31 cellular contexts compared by ENCODE assay signal in genomic region chr17:37086329-37086728, GRCh38.
"Had no signal": no experiment of that assay in that cellular context is flagged by ENCODE, and none has a peak within 500 bp of the region (broad histone marks: within the 10 kb centered on the region; RNA-seq: fewer than 3 reads in every experiment).

No MANE protein-coding gene starts in this region.

- H3K27ac ChIP-seq: ascending aorta, Peyer's patch had no signal

- DNase-seq: activated CD4-positive, alpha-beta T cell treated with anti-CD3 and anti-CD28 coated beads, Interleukin-2, amount 10 ng/mL, durations not matched to agents 24 days and 14 days; activated CD4-positive, alpha-beta T cell treated with anti-CD3 and anti-CD28 coated beads, Interleukin-2, amount 50 U/mL, for 4 hours; activated CD8-positive, alpha-beta T cell treated with anti-CD3 and anti-CD28 coated beads for 36 hours; activated effector memory CD4-positive, alpha-beta T cell treated with anti-CD3 and anti-CD28 coated beads, Interleukin-2, amount 50 U/mL, for 16 hours; activated naive CD4-positive, alpha-beta T cell; activated naive CD4-positive, alpha-beta T cell treated with anti-CD3 and anti-CD28 coated beads, Interleukin-2, amount 50 U/mL, for 16 hours; activated naive CD8-positive, alpha-beta T cell treated with anti-CD3 and anti-CD28 coated beads for 36 hours; activated T-cell treated with anti-CD3 and anti-CD28 coated beads, Interleukin-2, amount 50 U/mL, for 1 hour; activated T-cell treated with anti-CD3 and anti-CD28 coated beads, Interleukin-2, amount 50 U/mL, for 72 hours; amygdala; Karpas-422; MG63; NCI-H1048; NCI-H1436 treated with DMSO at 0.1 percent for 48 hours; NCI-H1694 treated with DMSO at 0.1 percent for 48 hours; NCI-H2029 treated with DMSO at 0.1 percent for 48 hours; NCI-H2107; NCI-H2171; NCI-H510A; NCI-H526; NCI-H748 treated with DMSO at 0.1 percent for 48 hours; NK-92 treated with Interleukin-12 subunit alpha and Interleukin-12 subunit beta, amount 100 ng/mL, for 24 hours; PC-3; RPMI8226; SIG-M5; SW 1271; T-helper 1 cell; T1000 had no signal

- H3K9me3 ChIP-seq: ascending aorta, MG63, Peyer's patch had no signal

- H3K27ac Mint-ChIP-seq: activated CD4-positive, alpha-beta T cell treated with anti-CD3 and anti-CD28 coated beads, Interleukin-2, amount 10 ng/mL, durations not matched to agents 24 days and 14 days; activated CD8-positive, alpha-beta T cell treated with anti-CD3 and anti-CD28 coated beads for 36 hours; activated naive CD8-positive, alpha-beta T cell treated with anti-CD3 and anti-CD28 coated beads for 36 hours; activated T-cell treated with anti-CD3 and anti-CD28 coated beads, Interleukin-2, amount 50 U/mL, for 72 hours; activated T-helper 17 cell treated with anti-CD3 and anti-CD28 coated beads, Interleukin-2, amount 50 U/mL, for 72 hours had no signal

- H3K9me3 Mint-ChIP-seq: activated CD4-positive, alpha-beta T cell treated with anti-CD3 and anti-CD28 coated beads, Interleukin-2, amount 10 ng/mL, durations not matched to agents 24 days and 14 days; activated CD8-positive, alpha-beta T cell treated with anti-CD3 and anti-CD28 coated beads for 36 hours; activated naive CD8-positive, alpha-beta T cell treated with anti-CD3 and anti-CD28 coated beads for 36 hours; activated T-cell treated with anti-CD3 and anti-CD28 coated beads, Interleukin-2, amount 50 U/mL, for 72 hours; activated T-helper 17 cell treated with anti-CD3 and anti-CD28 coated beads, Interleukin-2, amount 50 U/mL, for 72 hours had no signal

- ATAC-seq: activated CD8-positive, alpha-beta T cell treated with anti-CD3 and anti-CD28 coated beads for 36 hours; activated T-cell treated with anti-CD3 and anti-CD28 coated beads, Interleukin-2, amount 50 U/mL, for 72 hours; activated T-helper 17 cell treated with anti-CD3 and anti-CD28 coated beads, Interleukin-2, amount 50 U/mL, for 72 hours; PC-3 had no signal

- H3K4me3 ChIP-seq: ascending aorta, MG63, Peyer's patch had no signal

- H3K27me3 Mint-ChIP-seq: activated CD4-positive, alpha-beta T cell treated with anti-CD3 and anti-CD28 coated beads, Interleukin-2, amount 10 ng/mL, durations not matched to agents 24 days and 14 days; activated CD8-positive, alpha-beta T cell treated with anti-CD3 and anti-CD28 coated beads for 36 hours; activated naive CD8-positive, alpha-beta T cell treated with anti-CD3 and anti-CD28 coated beads for 36 hours; activated T-helper 17 cell treated with anti-CD3 and anti-CD28 coated beads, Interleukin-2, amount 50 U/mL, for 72 hours had no signal

- H3K27me3 ChIP-seq: ascending aorta, MG63, Peyer's patch had no signal

- H3K4me1 ChIP-seq: ascending aorta had no signal

- H3K4me3 Mint-ChIP-seq: activated CD4-positive, alpha-beta T cell treated with anti-CD3 and anti-CD28 coated beads, Interleukin-2, amount 10 ng/mL, durations not matched to agents 24 days and 14 days; activated CD8-positive, alpha-beta T cell treated with anti-CD3 and anti-CD28 coated beads for 36 hours; activated naive CD8-positive, alpha-beta T cell treated with anti-CD3 and anti-CD28 coated beads for 36 hours; activated T-cell treated with anti-CD3 and anti-CD28 coated beads, Interleukin-2, amount 50 U/mL, for 72 hours; activated T-helper 17 cell treated with anti-CD3 and anti-CD28 coated beads, Interleukin-2, amount 50 U/mL, for 72 hours had no signal
